In genomic region chr6:118663993-118664985, GRCh38 we compare ENCODE assay signal across 11 cellular contexts. TPM values are rescaled to one million over a fixed set of nuclear protein-coding genes. Genes with fewer than 3 reads are reported as not detected.
DNase-seq lines count a peak whose midpoint lies in the region; ATAC-seq, FAIRE-seq and TF ChIP-seq lines count a peak whose summit lies in the region.
"Had no signal": no experiment of that assay in that cellular context is flagged by ENCODE, and none has a peak within 500 bp of the region (broad histone marks: within the 10 kb centered on the region; RNA-seq: fewer than 3 reads in every experiment).

No MANE protein-coding gene starts in this region.

- H3K4me3 ChIP-seq in AG10803 (ENCODE audit: low read length) (peak overlapping the region; percentile 41), OCI-LY3 (ENCODE audit: low read length) (peak overlapping the region; percentile 68), GM23338 (no peak overlapping the region)

- TF ChIP-seq CTCF in AG10803 (conservative IDR thresholded peaks at IDR 0.05; ENCODE audit: low read length) (no peak), OCI-LY3 (IDR thresholded peaks at IDR 0.05; ENCODE audit: low read depth, low read length) (no peak), GM23338 (conservative IDR thresholded peaks at IDR 0.05; ENCODE audit: low read depth in 2 of 2) (no peak)

- H3K27ac ChIP-seq in OCI-LY3 (ENCODE audit: low read length) (no peak overlapping the region), GM23338 (ENCODE audit: low read depth) (no peak overlapping the region)

- FAIRE-seq in GM18507 (lab: Jason Lieb, UNC) = peak; percentile 63

- no peaks in the 10 kb centered on the region for H3K9me3 Mint-ChIP-seq in immature natural killer cell
- H3K9me3 Mint-ChIP-seq in GM23338 = no peaks in the 10 kb centered on the region
- H3K9me3 Mint-ChIP-seq: endodermal cell, WTC11 had no signal

- H3K27me3 Mint-ChIP-seq in immature natural killer cell (ENCODE audit: low read depth in 3 of 3) (no peaks in the 10 kb centered on the region), GM23338 (ENCODE audit: insufficient read depth, low read depth, poor library complexity) (no peaks in the 10 kb centered on the region)

- H3K79me2 ChIP-seq in OCI-LY3 (ENCODE audit: low read length) = no peaks in the 10 kb centered on the region
- H3K79me2 ChIP-seq in GM23338 (replicated peaks; ENCODE audit: insufficient read depth) = no peaks in the 10 kb centered on the region

- peak; percentile 23 for DNase-seq in AG10803 (ENCODE audit: low read depth)
- no peak for DNase-seq in GM18507 (ENCODE audit: extremely low spot score, insufficient read length, low read depth)
- no peak for DNase-seq in immature natural killer cell
- DNase-seq in NCI-H748 (lab: John Stamatoyannopoulos, UW; ENCODE audit: unreplicated experiment) = no peak
- DNase-seq in GM23338 (ENCODE audit: low spot score) = no peak
- no peak for DNase-seq in NK-92 (lab: John Stamatoyannopoulos, UW; ENCODE audit: unreplicated experiment)
- DNase-seq in effector CD4-positive, alpha-beta T cell = no peak
- DNase-seq: endodermal cell, NCI-H1694 treated with DMSO at 0.1 percent for 48 hours had no signal

- H3K4me1 ChIP-seq in OCI-LY3 (ENCODE audit: low read length) = no peaks in the 10 kb centered on the region
- no peaks in the 10 kb centered on the region for H3K4me1 ChIP-seq in GM23338 (ENCODE audit: insufficient read depth)

- H3K36me3 ChIP-seq in OCI-LY3 (replicated peaks; ENCODE audit: low read depth, low read length) (no peaks in the 10 kb centered on the region), GM23338 (ENCODE audit: insufficient read depth) (no peaks in the 10 kb centered on the region)

- no peaks in the 10 kb centered on the region for H3F3A ChIP-seq in GM23338 (replicated peaks; ENCODE audit: low read depth)

- H4K20me1 ChIP-seq in OCI-LY3 (ENCODE audit: insufficient read depth, low read length) (no peaks in the 10 kb centered on the region), GM23338 (replicated peaks; ENCODE audit: insufficient read depth) (no peaks in the 10 kb centered on the region)

- H3K4me2 ChIP-seq in OCI-LY3 (ENCODE audit: low read length) = peak overlapping the region; percentile 67
- no peak overlapping the region for H3K4me2 ChIP-seq in GM23338

- H3K36me3 Mint-ChIP-seq in immature natural killer cell (peaks cover 3 to 4% (median 4%) of the 10 kb centered on the region in 3 donors), GM23338 (ENCODE audit: low read depth) (no peaks in the 10 kb centered on the region)
- H3K36me3 Mint-ChIP-seq: WTC11 had no signal

- H2AFZ ChIP-seq in OCI-LY3 (ENCODE audit: low read depth, low read length) (peak overlapping the region; percentile 81; the same call in 1 of the 2 replicates), GM23338 (no peak overlapping the region)

- H3K4me3 Mint-ChIP-seq in immature natural killer cell = peak overlapping the region; percentile 60 to 90 (median 79)
- H3K4me3 Mint-ChIP-seq in GM23338 = no peak overlapping the region
- H3K4me3 Mint-ChIP-seq: endodermal cell, WTC11 had no signal

- peaks cover 52 to 67% of the 10 kb centered on the region in 2 donors for H3K4me1 Mint-ChIP-seq in immature natural killer cell
- H3K4me1 Mint-ChIP-seq in GM23338 = no peaks in the 10 kb centered on the region
- H3K4me1 Mint-ChIP-seq: WTC11 had no signal

- H3K9me3 ChIP-seq in OCI-LY3 (ENCODE audit: insufficient read depth, low read length) = no peaks in the 10 kb centered on the region

- H3K9ac ChIP-seq in OCI-LY3 (ENCODE audit: low read length) = no peak overlapping the region

- H3K9me2 ChIP-seq in GM23338 (ENCODE audit: insufficient read depth) = no peaks in the 10 kb centered on the region

- H3K27ac Mint-ChIP-seq in immature natural killer cell (peak overlapping the region; percentile 62 to 92 (median 79)), GM23338 (no peak overlapping the region)
- H3K27ac Mint-ChIP-seq: endodermal cell, WTC11 had no signal

- H3K27me3 ChIP-seq in OCI-LY3 (ENCODE audit: low read depth, low read length) (no peaks in the 10 kb centered on the region), GM23338 (ENCODE audit: insufficient read depth) (no peaks in the 10 kb centered on the region)

- no peak for ATAC-seq in GM23338
- ATAC-seq: WTC11 had no signal

TF ChIP-seq in GM23338, 12 proteins besides CTCF, POLR2A, EP300 and RAD21 (continues in another document):
- TF ChIP-seq JUNB (IDR thresholded peaks at IDR 0.05; ENCODE audit: unreplicated experiment) (no peak), REST (IDR thresholded peaks at IDR 0.05; ENCODE audit: unreplicated experiment) (no peak)

RNA-seq across cellular contexts. Expression of gene CEP85L, which starts 12.9 kb away (rescaled TPM):
- polyA plus RNA-seq in immature natural killer cell (10 to 100 TPM; 20.1 to 23.5 (median 21.5) TPM), GM23338 (2016; fragmentation: Nextera tagmentation; extraction: Ambion mirVana) (9.1 and 10.8 TPM in 2 replicates)
- total RNA-seq in GM23338 (2014; rRNA removed; shearing (Covaris generic)) = 10.1 and 13.4 TPM in 2 replicates
